In genomic region chr16:28537076-28537475, GRCh38 we compare ENCODE assay signal across 1 cellular context.
TF ChIP-seq lines count a peak whose summit lies in the region.

No MANE protein-coding gene starts in this region.

TF ChIP-seq in H1, 55 proteins besides CTCF, POLR2A, EP300 and RAD21:
- TF ChIP-seq ZNF274 (IDR thresholded peaks at IDR 0.05; ENCODE audit: borderline replicate concordance, extremely low read depth, low read length): no peak
- no peak for TF ChIP-seq RBBP5 (IDR thresholded peaks at IDR 0.05; ENCODE audit: borderline replicate concordance, low read depth, low read length)
- no peak for TF ChIP-seq KDM4A (IDR thresholded peaks at IDR 0.05; ENCODE audit: low read depth, low read length, severe bottlenecking)
- TF ChIP-seq EZH2 (IDR thresholded peaks at IDR 0.05; ENCODE audit: low read depth, low read length, severe bottlenecking): no peak
- no peak for TF ChIP-seq CHD7 (IDR thresholded peaks at IDR 0.05; ENCODE audit: insufficient replicate concordance, low read length)
- no peak for TF ChIP-seq KDM1A (IDR thresholded peaks at IDR 0.05; ENCODE audit: borderline replicate concordance, low read length)
- TF ChIP-seq CTBP2 (IDR thresholded peaks at IDR 0.05; ENCODE audit: borderline replicate concordance, insufficient read depth, insufficient read length, low read length): no peak
- no peak for TF ChIP-seq SAP30 (IDR thresholded peaks at IDR 0.05; ENCODE audit: insufficient read depth, insufficient replicate concordance, low read length)
- no peak for TF ChIP-seq MAFK (IDR thresholded peaks at IDR 0.05; ENCODE audit: low read depth, low read length)
- TF ChIP-seq TBP (IDR thresholded peaks at IDR 0.05; ENCODE audit: low read depth, low read length): no peak
- no peak for TF ChIP-seq JUND (IDR thresholded peaks at IDR 0.05; ENCODE audit: low read length)
- TF ChIP-seq PHF8 (conservative IDR thresholded peaks at IDR 0.05; ENCODE audit: low read depth, low read length): no peak
- TF ChIP-seq POU5F1 (IDR thresholded peaks at IDR 0.05; ENCODE audit: low read depth, low read length): no peak
- TF ChIP-seq KDM5A (IDR thresholded peaks at IDR 0.05; ENCODE audit: low read length): no peak
- TF ChIP-seq MAX (IDR thresholded peaks at IDR 0.05): no peak
- TF ChIP-seq TCF12 (IDR thresholded peaks at IDR 0.05; ENCODE audit: low read depth, low read length): no peak
- TF ChIP-seq TEAD4 (IDR thresholded peaks at IDR 0.05; ENCODE audit: low read depth, low read length): no peak
